Comparison of ENCODE assay signal across 23 cellular contexts in genomic region chr19:48988860-48989259, GRCh38. TPM values are rescaled to one million over a fixed set of nuclear protein-coding genes. Genes with fewer than 3 reads are reported as not detected.
DNase-seq lines count a peak whose midpoint lies in the region; ATAC-seq and TF ChIP-seq lines count a peak whose summit lies in the region.
"Had no signal": no experiment of that assay in that cellular context is flagged by ENCODE, and none has a peak within 500 bp of the region (broad histone marks: within the 10 kb centered on the region; RNA-seq: fewer than 3 reads in every experiment).

No MANE protein-coding gene starts in this region.

- no peak for TF ChIP-seq CTCF in neural crest cell (conservative IDR thresholded peaks at IDR 0.05)

- H3K4me1 Mint-ChIP-seq in stimulated activated naive CD8-positive, alpha-beta T cell treated with anti-CD3 and anti-CD28 coated beads, Interleukin-15, Interleukin-2, amounts not matched to agents 100 ng/mL and 50 ng/mL, for 24 hours (ENCODE audit: low read depth) = peaks cover 44% of the 10 kb centered on the region
- H3K4me1 Mint-ChIP-seq in stimulated activated naive CD8-positive, alpha-beta T cell treated with anti-CD3 and anti-CD28 coated beads, Interleukin-15, amount 100 ng/mL, for 72 hours = peaks cover 53% of the 10 kb centered on the region
- peaks cover 27% of the 10 kb centered on the region for H3K4me1 Mint-ChIP-seq in activated naive CD8-positive, alpha-beta T cell treated with anti-CD3 and anti-CD28 coated beads for 36 hours
- H3K4me1 Mint-ChIP-seq in neural crest cell = peaks cover 24% of the 10 kb centered on the region
- peaks cover 24% of the 10 kb centered on the region for H3K4me1 Mint-ChIP-seq in activated naive CD4-positive, alpha-beta T cell treated with anti-CD3 and anti-CD28 coated beads, Interleukin-2, amount 10 ng/mL, durations not matched to agents 7 days and 5 days

- CTCF ChIA-PET in activated naive CD4-positive, alpha-beta T cell treated with anti-CD3 and anti-CD28 coated beads, Interleukin-2, amount 10 ng/mL, durations not matched to agents 7 days and 5 days (lab: Charles Lee) = interaction anchor here (0.7 to 1.0 kb wide), 2 partner anchors 18 to 351 kb away, joined by 3 read pairs; no protein-coding TSS in a partner anchor

- DNase-seq in stimulated activated naive CD8-positive, alpha-beta T cell treated with anti-CD3 and anti-CD28 coated beads, Interleukin-15, amount 100 ng/mL, for 72 hours = no peak
- no peak for DNase-seq in activated naive CD8-positive, alpha-beta T cell treated with anti-CD3 and anti-CD28 coated beads for 36 hours
- DNase-seq in neural crest cell (ENCODE audit: low read depth, low spot score) (no peak), amygdala (lab: John Stamatoyannopoulos, UW) (no peak)
- no peak for DNase-seq in activated naive CD4-positive, alpha-beta T cell treated with anti-CD3 and anti-CD28 coated beads, Interleukin-2, amount 10 ng/mL, durations not matched to agents 7 days and 5 days
- DNase-seq: CD4-positive, CD25-positive, alpha-beta regulatory T cell; DMS79 treated with DMSO at 0.1 percent for 48 hours; IMR-90; Karpas-422; NCI-H1694; NCI-H2081; NCI-H2171; NCI-H345; NCI-H524 treated with DMSO at 0.1 percent for 48 hours; NCI-H82 had no signal

- no peaks in the 10 kb centered on the region for H3K9me3 Mint-ChIP-seq in stimulated activated naive CD8-positive, alpha-beta T cell treated with anti-CD3 and anti-CD28 coated beads, Interleukin-15, Interleukin-2, amounts not matched to agents 100 ng/mL and 50 ng/mL, for 24 hours
- H3K9me3 Mint-ChIP-seq in stimulated activated naive CD8-positive, alpha-beta T cell treated with anti-CD3 and anti-CD28 coated beads, Interleukin-15, amount 100 ng/mL, for 72 hours = no peaks in the 10 kb centered on the region
- no peaks in the 10 kb centered on the region for H3K9me3 Mint-ChIP-seq in activated naive CD8-positive, alpha-beta T cell treated with anti-CD3 and anti-CD28 coated beads for 36 hours
- no peaks in the 10 kb centered on the region for H3K9me3 Mint-ChIP-seq in neural crest cell
- no peaks in the 10 kb centered on the region for H3K9me3 Mint-ChIP-seq in activated naive CD4-positive, alpha-beta T cell treated with anti-CD3 and anti-CD28 coated beads, Interleukin-2, amount 10 ng/mL, durations not matched to agents 7 days and 5 days
- H3K9me3 Mint-ChIP-seq: CD4-positive, CD25-positive, alpha-beta regulatory T cell; GM23338 had no signal

- no peak for ATAC-seq in stimulated activated naive CD8-positive, alpha-beta T cell treated with anti-CD3 and anti-CD28 coated beads, Interleukin-15, amount 100 ng/mL, for 72 hours
- no peak for ATAC-seq in HG02970 (IDR thresholded peaks at IDR 0.05; ENCODE audit: low FRiP score, unreplicated experiment)
- no peak for ATAC-seq in GM21526 (IDR thresholded peaks at IDR 0.05; ENCODE audit: low FRiP score, unreplicated experiment)
- ATAC-seq: A549, GM12878, GM23338, Panc1 had no signal

- H3K36me3 Mint-ChIP-seq in stimulated activated naive CD8-positive, alpha-beta T cell treated with anti-CD3 and anti-CD28 coated beads, Interleukin-15, Interleukin-2, amounts not matched to agents 100 ng/mL and 50 ng/mL, for 24 hours (ENCODE audit: low read depth) = peaks cover 35% of the 10 kb centered on the region
- peaks cover 19% of the 10 kb centered on the region for H3K36me3 Mint-ChIP-seq in activated naive CD8-positive, alpha-beta T cell treated with anti-CD3 and anti-CD28 coated beads for 36 hours
- peaks cover 4% of the 10 kb centered on the region for H3K36me3 Mint-ChIP-seq in neural crest cell (ENCODE audit: low read depth)
- peaks cover 23% of the 10 kb centered on the region for H3K36me3 Mint-ChIP-seq in activated naive CD4-positive, alpha-beta T cell treated with anti-CD3 and anti-CD28 coated beads, Interleukin-2, amount 10 ng/mL, durations not matched to agents 7 days and 5 days

- H3K27ac Mint-ChIP-seq in stimulated activated naive CD8-positive, alpha-beta T cell treated with anti-CD3 and anti-CD28 coated beads, Interleukin-15, Interleukin-2, amounts not matched to agents 100 ng/mL and 50 ng/mL, for 24 hours = peak overlapping the region; percentile 42
- H3K27ac Mint-ChIP-seq in stimulated activated naive CD8-positive, alpha-beta T cell treated with anti-CD3 and anti-CD28 coated beads, Interleukin-15, amount 100 ng/mL, for 72 hours = peak overlapping the region in 1 of 2 donors; percentile 84
- peak overlapping the region; percentile 40 for H3K27ac Mint-ChIP-seq in activated naive CD8-positive, alpha-beta T cell treated with anti-CD3 and anti-CD28 coated beads for 36 hours
- no peak overlapping the region for H3K27ac Mint-ChIP-seq in neural crest cell (ENCODE audit: unreplicated experiment)
- H3K27ac Mint-ChIP-seq in activated naive CD4-positive, alpha-beta T cell treated with anti-CD3 and anti-CD28 coated beads, Interleukin-2, amount 10 ng/mL, durations not matched to agents 7 days and 5 days = no peak overlapping the region
- H3K27ac Mint-ChIP-seq: B cell; CD4-positive, CD25-positive, alpha-beta regulatory T cell; GM23338 had no signal

- no peaks in the 10 kb centered on the region for H3K27me3 Mint-ChIP-seq in stimulated activated naive CD8-positive, alpha-beta T cell treated with anti-CD3 and anti-CD28 coated beads, Interleukin-15, Interleukin-2, amounts not matched to agents 100 ng/mL and 50 ng/mL, for 24 hours
- no peaks in the 10 kb centered on the region for H3K27me3 Mint-ChIP-seq in stimulated activated naive CD8-positive, alpha-beta T cell treated with anti-CD3 and anti-CD28 coated beads, Interleukin-15, amount 100 ng/mL, for 72 hours
- no peaks in the 10 kb centered on the region for H3K27me3 Mint-ChIP-seq in activated naive CD8-positive, alpha-beta T cell treated with anti-CD3 and anti-CD28 coated beads for 36 hours
- no peaks in the 10 kb centered on the region for H3K27me3 Mint-ChIP-seq in neural crest cell (ENCODE audit: low read depth)
- no peaks in the 10 kb centered on the region for H3K27me3 Mint-ChIP-seq in activated naive CD4-positive, alpha-beta T cell treated with anti-CD3 and anti-CD28 coated beads, Interleukin-2, amount 10 ng/mL, durations not matched to agents 7 days and 5 days
- H3K27me3 Mint-ChIP-seq: B cell; CD4-positive, CD25-positive, alpha-beta regulatory T cell had no signal

- H3K4me3 Mint-ChIP-seq in stimulated activated naive CD8-positive, alpha-beta T cell treated with anti-CD3 and anti-CD28 coated beads, Interleukin-15, Interleukin-2, amounts not matched to agents 100 ng/mL and 50 ng/mL, for 24 hours = no peak overlapping the region
- H3K4me3 Mint-ChIP-seq in stimulated activated naive CD8-positive, alpha-beta T cell treated with anti-CD3 and anti-CD28 coated beads, Interleukin-15, amount 100 ng/mL, for 72 hours = no peak overlapping the region
- no peak overlapping the region for H3K4me3 Mint-ChIP-seq in activated naive CD8-positive, alpha-beta T cell treated with anti-CD3 and anti-CD28 coated beads for 36 hours
- peak overlapping the region; percentile 7 for H3K4me3 Mint-ChIP-seq in neural crest cell
- H3K4me3 Mint-ChIP-seq in activated naive CD4-positive, alpha-beta T cell treated with anti-CD3 and anti-CD28 coated beads, Interleukin-2, amount 10 ng/mL, durations not matched to agents 7 days and 5 days = no peak overlapping the region
- H3K4me3 Mint-ChIP-seq: B cell, GM23338 had no signal

RNA-seq across cellular contexts. Expression of gene GYS1, which starts 4.2 kb away (rescaled TPM):
- total RNA-seq in activated naive CD8-positive, alpha-beta T cell treated with anti-CD3 and anti-CD28 coated beads for 36 hours = 10 to 100 TPM; 48.9 to 57.6 TPM
- 53.2 and 56.2 TPM in 2 replicates for total RNA-seq in neural crest cell

RNA-seq across cellular contexts. Expression of gene RUVBL2, which starts 4.8 kb away (rescaled TPM):
- total RNA-seq in activated naive CD8-positive, alpha-beta T cell treated with anti-CD3 and anti-CD28 coated beads for 36 hours = 100 to 1,000 TPM; 187 to 189 TPM
- total RNA-seq in neural crest cell = 118 and 125 TPM in 2 replicates

RNA-seq across cellular contexts. Expression of gene FTL, which starts 23.8 kb away (rescaled TPM):
- 1,000 to 10,000 TPM; 1,137 to 1,177 TPM for total RNA-seq in activated naive CD8-positive, alpha-beta T cell treated with anti-CD3 and anti-CD28 coated beads for 36 hours
- 908 and 1,003 TPM in 2 replicates for total RNA-seq in neural crest cell

RNA-seq across cellular contexts. Expression of gene LHB, which starts 28.0 kb away (rescaled TPM):
- total RNA-seq in activated naive CD8-positive, alpha-beta T cell treated with anti-CD3 and anti-CD28 coated beads for 36 hours = not detected
- total RNA-seq in neural crest cell = not detected in 2 replicates
- total RNA-seq: CD4-positive, CD25-positive, alpha-beta regulatory T cell; GM23338; IMR-90 had no signal

RNA-seq across cellular contexts. Expression of gene BAX, which starts 34.2 kb away (rescaled TPM):
- total RNA-seq in activated naive CD8-positive, alpha-beta T cell treated with anti-CD3 and anti-CD28 coated beads for 36 hours = 100 to 1,000 TPM; 191 TPM
- total RNA-seq in neural crest cell = 150 and 171 TPM in 2 replicates

Comparison
In these comparisons a context has a peak if more than half of its experiments do, and no peak if none do; other contexts are left out.
1. H3K27ac Mint-ChIP-seq: peak in stimulated activated naive CD8-positive, alpha-beta T cell treated with anti-CD3 and anti-CD28 coated beads, Interleukin-15, Interleukin-2, amounts not matched to agents 100 ng/mL and 50 ng/mL, for 24 hours (single experiment) and activated naive CD8-positive, alpha-beta T cell treated with anti-CD3 and anti-CD28 coated beads for 36 hours (single experiment); none in neural crest cell (single experiment) and activated naive CD4-positive, alpha-beta T cell treated with anti-CD3 and anti-CD28 coated beads, Interleukin-2, amount 10 ng/mL, durations not matched to agents 7 days and 5 days (single experiment).